Comparison of ENCODE assay signal across 8 cellular contexts in the genomic region with DNA sequence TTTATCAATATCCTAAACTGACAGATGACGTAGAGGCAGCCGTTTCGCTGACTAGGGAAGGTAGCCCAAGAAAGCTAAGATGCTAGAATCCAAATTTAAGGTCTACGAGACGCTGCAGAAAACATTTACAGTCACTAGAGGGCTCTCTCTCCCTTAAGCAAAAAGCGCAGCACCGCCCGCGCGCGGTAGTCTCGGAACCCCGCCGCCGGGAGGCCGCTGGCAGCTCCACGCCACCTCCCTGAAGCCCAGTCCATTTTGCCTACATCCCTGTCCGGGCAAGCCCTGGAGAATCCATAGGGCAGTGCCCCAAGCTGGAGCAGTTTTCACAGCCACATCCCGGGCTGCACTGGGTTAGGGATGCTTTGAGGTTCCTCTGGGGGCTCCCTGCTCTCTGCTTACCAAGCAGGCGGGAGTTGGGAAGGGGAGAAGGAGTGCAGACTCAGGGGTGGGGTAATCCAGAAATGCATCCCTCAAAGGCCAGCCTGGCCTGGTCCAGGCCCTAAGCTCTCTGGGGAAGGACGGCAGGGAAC. TPM values are rescaled to one million over a fixed set of nuclear protein-coding genes. Genes with fewer than 3 reads are reported as not detected.
A peak's percentile ranks its signal among the peaks of the same experiment; 100 is the strongest.
DNase-seq lines count a peak whose midpoint lies in the region; ATAC-seq and TF ChIP-seq lines count a peak whose summit lies in the region.

No MANE protein-coding gene starts in this region.

- peaks cover 46% of the 10 kb centered on the region for H3K27me3 Mint-ChIP-seq in activated T-cell treated with anti-CD3 and anti-CD28 coated beads, Interleukin-2, amount 50 U/mL, for 72 hours (ENCODE audit: low read depth)
- H3K27me3 Mint-ChIP-seq in nephron progenitor cell (ENCODE audit: low read depth, poor library complexity), result peaks cover 53% of the 10 kb centered on the region
- H3K27me3 Mint-ChIP-seq in stimulated activated naive CD8-positive, alpha-beta T cell treated with anti-CD3 and anti-CD28 coated beads, Interleukin-15, Interleukin-2, amounts not matched to agents 100 ng/mL and 50 ng/mL, for 24 hours, result peaks cover 50% of the 10 kb centered on the region

- no peaks in the 10 kb centered on the region for H3K9me3 ChIP-seq in Panc1 (ENCODE audit: control insufficient read depth, insufficient read depth, low read depth, low read length)

- peaks cover 32% of the 10 kb centered on the region for H3K27me3 ChIP-seq in Panc1 (ENCODE audit: control insufficient read depth, insufficient read depth, low read length)

- CTCF ChIA-PET in Panc1 (lab: Charles Lee), result interaction anchor here (0.7 to 2.6 kb wide), 12 partner anchors 13 to 197 kb away, joined by 3 to 35 read pairs (median 4); no protein-coding TSS in a partner anchor

- intact Hi-C loops in Panc1 (cut with micrococcal nuclease; ENCODE audit: unreplicated experiment), result loop anchor here (2.0 to 5.0 kb wide), 3 partner anchors 76 to 171 kb away; no protein-coding TSS in a partner anchor

- H3K9me3 Mint-ChIP-seq in activated T-cell treated with anti-CD3 and anti-CD28 coated beads, Interleukin-2, amount 50 U/mL, for 72 hours, result no peaks in the 10 kb centered on the region
- no peaks in the 10 kb centered on the region for H3K9me3 Mint-ChIP-seq in nephron progenitor cell
- H3K9me3 Mint-ChIP-seq in stimulated activated naive CD8-positive, alpha-beta T cell treated with anti-CD3 and anti-CD28 coated beads, Interleukin-15, Interleukin-2, amounts not matched to agents 100 ng/mL and 50 ng/mL, for 24 hours, result no peaks in the 10 kb centered on the region

- POLR2A ChIA-PET in Panc1 (lab: Charles Lee), result interaction anchor here (0.7 kb wide), 1 partner anchor 8 kb away, joined by 3 read pairs; no protein-coding TSS in a partner anchor

- peak overlapping the region; percentile 72 to 75 for H3K4me3 Mint-ChIP-seq in activated T-cell treated with anti-CD3 and anti-CD28 coated beads, Interleukin-2, amount 50 U/mL, for 72 hours
- H3K4me3 Mint-ChIP-seq in nephron progenitor cell, result peak overlapping the region; percentile 85
- H3K4me3 Mint-ChIP-seq in stimulated activated naive CD8-positive, alpha-beta T cell treated with anti-CD3 and anti-CD28 coated beads, Interleukin-15, Interleukin-2, amounts not matched to agents 100 ng/mL and 50 ng/mL, for 24 hours, result peak overlapping the region; percentile 17

- H3K36me3 Mint-ChIP-seq in activated T-cell treated with anti-CD3 and anti-CD28 coated beads, Interleukin-2, amount 50 U/mL, for 72 hours (ENCODE audit: insufficient read depth in 2 of 2), result no peaks in the 10 kb centered on the region
- no peaks in the 10 kb centered on the region for H3K36me3 Mint-ChIP-seq in nephron progenitor cell (ENCODE audit: low read depth)
- no peaks in the 10 kb centered on the region for H3K36me3 Mint-ChIP-seq in stimulated activated naive CD8-positive, alpha-beta T cell treated with anti-CD3 and anti-CD28 coated beads, Interleukin-15, Interleukin-2, amounts not matched to agents 100 ng/mL and 50 ng/mL, for 24 hours (ENCODE audit: low read depth)

- in situ Hi-C loops in Panc1 (cut with HindIII; ENCODE audit: low pct_unique_long_range_greater_than_20kb, low sequenced_read_pairs), result no loop called here

- no peak overlapping the region for H3K27ac ChIP-seq in Panc1 (ENCODE audit: low read length)

- H3K4me3 ChIP-seq in Panc1 (ENCODE audit: low read depth in 2 of 2, low read length in 2 of 2) (no peak overlapping the region), fibroblast of mammary gland (ENCODE audit: control insufficient read depth, low read depth, low read length) (no peak overlapping the region)

- no peaks in the 10 kb centered on the region for H3K36me3 ChIP-seq in Panc1 (ENCODE audit: control insufficient read depth, insufficient read depth, low read length)

- peaks cover 4% of the 10 kb centered on the region; the same call in 1 of the 2 replicates for H3K4me1 ChIP-seq in Panc1 (ENCODE audit: control insufficient read depth, insufficient read depth, low read length)

- BruUV-seq in Panc1 (replicated peaks; lab: Mats Ljungman, UMichigan), result no TSS peak

- peak; percentile 93 for TF ChIP-seq CTCF in Panc1 (IDR thresholded peaks at IDR 0.05)
- peak; percentile 75 for TF ChIP-seq CTCF in fibroblast of mammary gland (conservative IDR thresholded peaks at IDR 0.05; ENCODE audit: control insufficient read depth, insufficient read depth, low read depth, low read length)
- TF ChIP-seq CTCF in nephron progenitor cell (IDR thresholded peaks at IDR 0.05), result peak; percentile 71

- peaks cover 19% of the 10 kb centered on the region for H3K4me1 Mint-ChIP-seq in activated T-cell treated with anti-CD3 and anti-CD28 coated beads, Interleukin-2, amount 50 U/mL, for 72 hours (ENCODE audit: low read depth)
- peaks cover 11% of the 10 kb centered on the region for H3K4me1 Mint-ChIP-seq in nephron progenitor cell
- peaks cover 9% of the 10 kb centered on the region for H3K4me1 Mint-ChIP-seq in stimulated activated naive CD8-positive, alpha-beta T cell treated with anti-CD3 and anti-CD28 coated beads, Interleukin-15, Interleukin-2, amounts not matched to agents 100 ng/mL and 50 ng/mL, for 24 hours (ENCODE audit: low read depth)

- peak; percentile 90 for DNase-seq in DMS53 (lab: John Stamatoyannopoulos, UW)
- peak; percentile 57 for DNase-seq in LHCN-M2 (ENCODE audit: low read depth)
- DNase-seq in Panc1 (ENCODE audit: low read depth, low spot score), result peak; percentile 35
- DNase-seq in activated T-cell treated with anti-CD3 and anti-CD28 coated beads, Interleukin-2, amount 50 U/mL, for 72 hours, result peak; percentile 70 to 73
- DNase-seq in fibroblast of mammary gland (ENCODE audit: low read depth), result peak; percentile 71
- peak; percentile 80 for DNase-seq in nephron progenitor cell

- ATAC-seq in Panc1 (peak; percentile 76), HG02588 (IDR thresholded peaks at IDR 0.05; ENCODE audit: unreplicated experiment) (no peak)
- ATAC-seq in activated T-cell treated with anti-CD3 and anti-CD28 coated beads, Interleukin-2, amount 50 U/mL, for 72 hours (replicated peaks in 1 of 2), result peak; percentile 69 to 74

- H3K27ac Mint-ChIP-seq in activated T-cell treated with anti-CD3 and anti-CD28 coated beads, Interleukin-2, amount 50 U/mL, for 72 hours, result no peak overlapping the region
- H3K27ac Mint-ChIP-seq in nephron progenitor cell, result no peak overlapping the region
- no peak overlapping the region for H3K27ac Mint-ChIP-seq in stimulated activated naive CD8-positive, alpha-beta T cell treated with anti-CD3 and anti-CD28 coated beads, Interleukin-15, Interleukin-2, amounts not matched to agents 100 ng/mL and 50 ng/mL, for 24 hours

RNA-seq across cellular contexts. Expression of gene DPYSL5, which starts 1.5 kb away (rescaled TPM):
- total RNA-seq in LHCN-M2 (2014; rRNA removed), result not detected in 2 replicates
- not detected for polyA plus RNA-seq in LHCN-M2 (2012)
- total RNA-seq in Panc1 (2021; ENCODE audit: unreplicated experiment), result 0.31 TPM
- 0.36 TPM for polyA plus RNA-seq in Panc1 (2012; ENCODE audit: insufficient read length)
- total RNA-seq in activated T-cell treated with anti-CD3 and anti-CD28 coated beads, Interleukin-2, amount 50 U/mL, for 72 hours, result not detected

Comparison
In these comparisons a context has a peak if more than half of its experiments do, and no peak if none do; other contexts are left out.
1. DNase-seq: peak in every context shown above with its lines; median percentile 90 in DMS53; 80 in nephron progenitor cell; 72 in activated T-cell treated with anti-CD3 and anti-CD28 coated beads, Interleukin-2, amount 50 U/mL, for 72 hours; 71 in fibroblast of mammary gland; 57 in LHCN-M2; 35 in Panc1.
2. H3K4me3 Mint-ChIP-seq: peak in every context shown above with its lines; median percentile 85 in nephron progenitor cell; 74 in activated T-cell treated with anti-CD3 and anti-CD28 coated beads, Interleukin-2, amount 50 U/mL, for 72 hours; 17 in stimulated activated naive CD8-positive, alpha-beta T cell treated with anti-CD3 and anti-CD28 coated beads, Interleukin-15, Interleukin-2, amounts not matched to agents 100 ng/mL and 50 ng/mL, for 24 hours.